ENCODE assay signal across 12 cellular contexts in genomic region chr13:73189365-73189764, GRCh38.
"Had no signal": no experiment of that assay in that cellular context is flagged by ENCODE, and none has a peak within 500 bp of the region (broad histone marks: within the 10 kb centered on the region; RNA-seq: fewer than 3 reads in every experiment).

No MANE protein-coding gene starts in this region.

- H3K27me3 Mint-ChIP-seq: stimulated activated memory B cell treated with anti-CD40 and anti-IgM and Interleukin-4, amounts not matched to agents 10 μg/mL and 1 μg/mL and 100 μg/mL, for 72 hours had no signal

- DNase-seq: activated CD4-positive, alpha-beta T cell treated with anti-CD3 and anti-CD28 coated beads for 4 hours; activated CD8-positive, alpha-beta memory T cell treated with anti-CD3 and anti-CD28 coated beads, Interleukin-2, amount 50 U/mL, for 48 hours; activated CD8-positive, alpha-beta T cell treated with anti-CD3 and anti-CD28 coated beads, Interleukin-2, amount 10 ng/mL, durations not matched to agents 7 days and 5 days; central memory CD4-positive, alpha-beta T cell; effector CD8-positive, alpha-beta T cell; T-helper 9 cell; transverse colon had no signal

- H3K36me3 Mint-ChIP-seq: stimulated activated memory B cell treated with anti-CD40 and anti-IgM and Interleukin-4, amounts not matched to agents 10 μg/mL and 1 μg/mL and 100 μg/mL, for 72 hours had no signal

- H3K79me2 ChIP-seq: parathyroid adenoma had no signal

- H3K4me2 ChIP-seq: smooth muscle cell had no signal

- H3K27ac ChIP-seq: coronary artery, parathyroid adenoma, transverse colon had no signal

- H3K36me3 ChIP-seq: transverse colon had no signal

- H3K27ac Mint-ChIP-seq: activated CD8-positive, alpha-beta T cell treated with anti-CD3 and anti-CD28 coated beads, Interleukin-2, amount 10 ng/mL, durations not matched to agents 7 days and 5 days; stimulated activated memory B cell treated with anti-CD40 and anti-IgM and Interleukin-4, amounts not matched to agents 10 μg/mL and 1 μg/mL and 100 μg/mL, for 72 hours had no signal

- H2AFZ ChIP-seq: parathyroid adenoma had no signal

- H3K4me3 Mint-ChIP-seq: activated CD8-positive, alpha-beta T cell treated with anti-CD3 and anti-CD28 coated beads, Interleukin-2, amount 10 ng/mL, durations not matched to agents 7 days and 5 days; stimulated activated memory B cell treated with anti-CD40 and anti-IgM and Interleukin-4, amounts not matched to agents 10 μg/mL and 1 μg/mL and 100 μg/mL, for 72 hours had no signal

- H3K4me1 Mint-ChIP-seq: stimulated activated memory B cell treated with anti-CD40 and anti-IgM and Interleukin-4, amounts not matched to agents 10 μg/mL and 1 μg/mL and 100 μg/mL, for 72 hours had no signal

- H3K9ac ChIP-seq: parathyroid adenoma had no signal

- H3K27me3 ChIP-seq: transverse colon had no signal

- ATAC-seq: activated CD8-positive, alpha-beta T cell treated with anti-CD3 and anti-CD28 coated beads, Interleukin-2, amount 10 ng/mL, durations not matched to agents 7 days and 5 days; left lobe of liver; stimulated activated memory B cell treated with anti-CD40 and anti-IgM and Interleukin-4, amounts not matched to agents 10 μg/mL and 1 μg/mL and 100 μg/mL, for 72 hours had no signal

- H3K4me3 ChIP-seq: smooth muscle cell, transverse colon had no signal

- H3K4me1 ChIP-seq: parathyroid adenoma had no signal

- H3K9me3 ChIP-seq: transverse colon had no signal
